ENCODE assay signal across 1 cellular context in the genomic region with DNA sequence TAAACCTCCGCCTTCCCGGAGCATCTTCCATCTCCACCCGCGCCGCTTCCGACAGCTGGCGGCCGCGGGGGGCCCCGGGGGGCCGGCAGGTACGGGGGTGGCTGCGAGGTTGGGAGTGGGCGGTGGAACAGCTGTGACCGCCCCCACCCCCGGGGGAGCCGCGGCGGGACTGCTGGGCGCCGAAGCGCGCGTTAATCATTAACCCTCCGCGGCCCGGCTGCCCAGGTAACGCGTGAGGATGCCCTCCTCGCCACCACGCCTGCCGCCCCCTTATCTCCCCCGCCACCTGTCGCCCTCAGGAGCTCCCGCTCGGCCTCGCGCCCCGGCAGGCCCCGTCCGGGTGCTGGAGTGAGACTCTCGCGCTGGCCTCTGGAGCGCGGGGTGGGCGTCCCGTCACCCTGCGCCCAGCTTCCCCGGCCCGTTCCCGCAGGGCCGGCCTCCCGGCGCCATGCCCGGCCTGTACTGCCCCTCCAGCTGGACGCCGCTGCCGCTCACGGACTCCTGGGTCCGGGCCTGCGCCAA.
A peak's percentile ranks its signal among the peaks of the same experiment; 100 is the strongest.
TF ChIP-seq lines count a peak whose summit lies in the region.

No MANE protein-coding gene starts in this region.

TF ChIP-seq in K562, 482 proteins besides CTCF, POLR2A, EP300 and RAD21:
- TF ChIP-seq ZNF184 (CRISPR knock-in tag; IDR thresholded peaks at IDR 0.05) (no peak), NELFE (IDR thresholded peaks at IDR 0.05; ENCODE audit: insufficient read depth, insufficient read length) (no peak), PURB (CRISPR knock-in tag; IDR thresholded peaks at IDR 0.05; ENCODE audit: low read depth) (no peak), GATAD2B (IDR thresholded peaks at IDR 0.05; ENCODE audit: borderline replicate concordance) (no peak), ZKSCAN1 (IDR thresholded peaks at IDR 0.05; ENCODE audit: low read depth, low read length) (no peak), RFX5 (IDR thresholded peaks at IDR 0.05; ENCODE audit: low read depth, low read length) (no peak), NFYB (IDR thresholded peaks at IDR 0.05; ENCODE audit: extremely low read depth, insufficient read length) (no peak), HNRNPUL1 (IDR thresholded peaks at IDR 0.05; ENCODE audit: low read length) (no peak), MTF1 (CRISPR knock-in tag; IDR thresholded peaks at IDR 0.05; ENCODE audit: borderline replicate concordance) (no peak), CBFA2T3 (IDR thresholded peaks at IDR 0.05) (peak; percentile 26; the same call in 1 of the 2 replicates), TAL1 (IDR thresholded peaks at IDR 0.05) (no peak), CXXC5 (CRISPR knock-in tag; IDR thresholded peaks at IDR 0.05) (0 out of 2 replicates have a peak, but pooled peaks have one; percentile 10), CEBPB (tag; IDR thresholded peaks at IDR 0.05) (no peak), PRMT5 (CRISPR knock-in tag; IDR thresholded peaks at IDR 0.05) (no peak), E2F3 (CRISPR knock-in tag; IDR thresholded peaks at IDR 0.05) (no peak), NR2C1 (IDR thresholded peaks at IDR 0.05) (no peak), NR2C1 (tag; IDR thresholded peaks at IDR 0.05) (no peak), ZNF561 (CRISPR knock-in tag; conservative IDR thresholded peaks at IDR 0.05) (no peak), ZNF23 (CRISPR knock-in tag; IDR thresholded peaks at IDR 0.05) (no peak), ZNF695 (CRISPR knock-in tag; IDR thresholded peaks at IDR 0.05) (no peak), PML (IDR thresholded peaks at IDR 0.05; ENCODE audit: low read length) (no peak), ZBTB7A (IDR thresholded peaks at IDR 0.05; ENCODE audit: borderline replicate concordance, control insufficient read depth, low read depth, low read length) (0 out of 2 replicates have a peak, but pooled peaks have one; percentile 21), COPS2 (conservative IDR thresholded peaks at IDR 0.05) (no peak), BMI1 (IDR thresholded peaks at IDR 0.05; ENCODE audit: low read length) (no peak)
- TF ChIP-seq, protein P1, sequence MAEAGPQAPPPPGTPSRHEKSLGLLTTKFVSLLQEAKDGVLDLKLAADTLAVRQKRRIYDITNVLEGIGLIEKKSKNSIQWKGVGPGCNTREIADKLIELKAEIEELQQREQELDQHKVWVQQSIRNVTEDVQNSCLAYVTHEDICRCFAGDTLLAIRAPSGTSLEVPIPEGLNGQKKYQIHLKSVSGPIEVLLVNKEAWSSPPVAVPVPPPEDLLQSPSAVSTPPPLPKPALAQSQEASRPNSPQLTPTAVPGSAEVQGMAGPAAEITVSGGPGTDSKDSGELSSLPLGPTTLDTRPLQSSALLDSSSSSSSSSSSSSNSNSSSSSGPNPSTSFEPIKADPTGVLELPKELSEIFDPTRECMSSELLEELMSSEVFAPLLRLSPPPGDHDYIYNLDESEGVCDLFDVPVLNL (CRISPR knock-in tag; IDR thresholded peaks at IDR 0.05; ENCODE audit: low read depth), result no peak
- TF ChIP-seq, protein P2, sequence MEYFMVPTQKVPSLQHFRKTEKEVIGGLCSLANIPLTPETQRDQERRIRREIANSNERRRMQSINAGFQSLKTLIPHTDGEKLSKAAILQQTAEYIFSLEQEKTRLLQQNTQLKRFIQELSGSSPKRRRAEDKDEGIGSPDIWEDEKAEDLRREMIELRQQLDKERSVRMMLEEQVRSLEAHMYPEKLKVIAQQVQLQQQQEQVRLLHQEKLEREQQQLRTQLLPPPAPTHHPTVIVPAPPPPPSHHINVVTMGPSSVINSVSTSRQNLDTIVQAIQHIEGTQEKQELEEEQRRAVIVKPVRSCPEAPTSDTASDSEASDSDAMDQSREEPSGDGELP (CRISPR knock-in tag; IDR thresholded peaks at IDR 0.05; ENCODE audit: borderline replicate concordance), result peak; percentile 39; the same call in 1 of the 2 replicates
- TF ChIP-seq, protein P3, sequence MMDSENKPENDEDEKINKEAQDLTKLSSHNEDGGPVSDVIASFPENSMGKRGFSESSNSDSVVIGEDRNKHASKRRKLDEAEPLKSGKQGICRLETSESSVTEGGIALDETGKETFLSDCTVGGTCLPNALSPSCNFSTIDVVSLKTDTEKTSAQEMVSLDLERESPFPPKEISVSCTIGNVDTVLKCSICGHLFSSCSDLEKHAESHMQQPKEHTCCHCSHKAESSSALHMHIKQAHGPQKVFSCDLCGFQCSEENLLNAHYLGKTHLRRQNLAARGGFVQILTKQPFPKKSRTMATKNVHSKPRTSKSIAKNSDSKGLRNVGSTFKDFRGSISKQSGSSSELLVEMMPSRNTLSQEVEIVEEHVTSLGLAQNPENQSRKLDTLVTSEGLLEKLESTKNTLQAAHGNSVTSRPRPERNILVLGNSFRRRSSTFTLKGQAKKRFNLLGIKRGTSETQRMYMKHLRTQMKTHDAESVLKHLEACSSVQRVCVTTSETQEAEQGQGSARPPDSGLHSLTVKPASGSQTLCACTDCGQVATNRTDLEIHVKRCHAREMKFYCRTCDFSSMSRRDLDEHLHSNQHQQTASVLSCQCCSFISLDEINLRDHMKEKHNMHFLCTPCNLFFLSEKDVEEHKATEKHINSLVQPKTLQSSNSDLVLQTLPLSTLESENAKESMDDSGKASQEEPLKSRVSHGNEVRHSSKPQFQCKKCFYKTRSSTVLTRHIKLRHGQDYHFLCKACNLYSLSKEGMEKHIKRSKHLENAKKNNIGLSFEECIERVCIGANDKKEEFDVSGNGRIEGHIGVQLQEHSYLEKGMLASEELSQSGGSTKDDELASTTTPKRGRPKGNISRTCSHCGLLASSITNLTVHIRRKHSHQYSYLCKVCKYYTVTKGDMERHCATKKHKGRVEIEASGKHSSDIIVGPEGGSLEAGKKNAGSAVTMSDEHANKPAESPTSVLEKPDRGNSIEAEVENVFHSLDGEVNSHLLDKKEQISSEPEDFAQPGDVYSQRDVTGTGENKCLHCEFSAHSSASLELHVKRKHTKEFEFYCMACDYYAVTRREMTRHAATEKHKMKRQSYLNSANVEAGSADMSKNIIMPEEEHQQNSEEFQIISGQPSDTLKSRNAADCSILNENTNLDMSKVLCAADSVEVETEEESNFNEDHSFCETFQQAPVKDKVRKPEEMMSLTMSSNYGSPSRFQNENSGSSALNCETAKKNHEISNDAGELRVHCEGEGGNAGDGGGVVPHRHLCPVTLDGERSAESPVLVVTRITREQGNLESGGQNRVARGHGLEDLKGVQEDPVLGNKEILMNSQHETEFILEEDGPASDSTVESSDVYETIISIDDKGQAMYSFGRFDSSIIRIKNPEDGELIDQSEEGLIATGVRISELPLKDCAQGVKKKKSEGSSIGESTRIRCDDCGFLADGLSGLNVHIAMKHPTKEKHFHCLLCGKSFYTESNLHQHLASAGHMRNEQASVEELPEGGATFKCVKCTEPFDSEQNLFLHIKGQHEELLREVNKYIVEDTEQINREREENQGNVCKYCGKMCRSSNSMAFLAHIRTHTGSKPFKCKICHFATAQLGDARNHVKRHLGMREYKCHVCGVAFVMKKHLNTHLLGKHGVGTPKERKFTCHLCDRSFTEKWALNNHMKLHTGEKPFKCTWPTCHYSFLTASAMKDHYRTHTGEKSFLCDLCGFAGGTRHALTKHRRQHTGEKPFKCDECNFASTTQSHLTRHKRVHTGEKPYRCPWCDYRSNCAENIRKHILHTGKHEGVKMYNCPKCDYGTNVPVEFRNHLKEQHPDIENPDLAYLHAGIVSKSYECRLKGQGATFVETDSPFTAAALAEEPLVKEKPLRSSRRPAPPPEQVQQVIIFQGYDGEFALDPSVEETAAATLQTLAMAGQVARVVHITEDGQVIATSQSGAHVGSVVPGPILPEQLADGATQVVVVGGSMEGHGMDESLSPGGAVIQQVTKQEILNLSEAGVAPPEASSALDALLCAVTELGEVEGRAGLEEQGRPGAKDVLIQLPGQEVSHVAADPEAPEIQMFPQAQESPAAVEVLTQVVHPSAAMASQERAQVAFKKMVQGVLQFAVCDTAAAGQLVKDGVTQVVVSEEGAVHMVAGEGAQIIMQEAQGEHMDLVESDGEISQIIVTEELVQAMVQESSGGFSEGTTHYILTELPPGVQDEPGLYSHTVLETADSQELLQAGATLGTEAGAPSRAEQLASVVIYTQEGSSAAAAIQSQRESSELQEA (IDR thresholded peaks at IDR 0.05; ENCODE audit: low read depth), result no peak
- TF ChIP-seq, protein P4, sequence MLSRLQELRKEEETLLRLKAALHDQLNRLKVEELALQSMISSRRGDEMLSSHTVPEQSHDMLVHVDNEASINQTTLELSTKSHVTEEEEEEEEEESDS (CRISPR knock-in tag; IDR thresholded peaks at IDR 0.05), result no peak
- TF ChIP-seq, protein P5, sequence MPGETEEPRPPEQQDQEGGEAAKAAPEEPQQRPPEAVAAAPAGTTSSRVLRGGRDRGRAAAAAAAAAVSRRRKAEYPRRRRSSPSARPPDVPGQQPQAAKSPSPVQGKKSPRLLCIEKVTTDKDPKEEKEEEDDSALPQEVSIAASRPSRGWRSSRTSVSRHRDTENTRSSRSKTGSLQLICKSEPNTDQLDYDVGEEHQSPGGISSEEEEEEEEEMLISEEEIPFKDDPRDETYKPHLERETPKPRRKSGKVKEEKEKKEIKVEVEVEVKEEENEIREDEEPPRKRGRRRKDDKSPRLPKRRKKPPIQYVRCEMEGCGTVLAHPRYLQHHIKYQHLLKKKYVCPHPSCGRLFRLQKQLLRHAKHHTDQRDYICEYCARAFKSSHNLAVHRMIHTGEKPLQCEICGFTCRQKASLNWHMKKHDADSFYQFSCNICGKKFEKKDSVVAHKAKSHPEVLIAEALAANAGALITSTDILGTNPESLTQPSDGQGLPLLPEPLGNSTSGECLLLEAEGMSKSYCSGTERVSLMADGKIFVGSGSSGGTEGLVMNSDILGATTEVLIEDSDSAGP (CRISPR knock-in tag; IDR thresholded peaks at IDR 0.05), result no peak
- TF ChIP-seq, protein P6, sequence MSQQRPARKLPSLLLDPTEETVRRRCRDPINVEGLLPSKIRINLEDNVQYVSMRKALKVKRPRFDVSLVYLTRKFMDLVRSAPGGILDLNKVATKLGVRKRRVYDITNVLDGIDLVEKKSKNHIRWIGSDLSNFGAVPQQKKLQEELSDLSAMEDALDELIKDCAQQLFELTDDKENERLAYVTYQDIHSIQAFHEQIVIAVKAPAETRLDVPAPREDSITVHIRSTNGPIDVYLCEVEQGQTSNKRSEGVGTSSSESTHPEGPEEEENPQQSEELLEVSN (IDR thresholded peaks at IDR 0.05; ENCODE audit: borderline replicate concordance in 1 of 2, extremely low read depth in 1 of 2, insufficient read depth in 1 of 2, insufficient read length in 1 of 2, low read depth in 1 of 2, low read length in 1 of 2, poor library complexity in 1 of 2, severe bottlenecking in 1 of 2), result peak in 1 of 2 experiments; percentile 52
- TF ChIP-seq, protein P7, sequence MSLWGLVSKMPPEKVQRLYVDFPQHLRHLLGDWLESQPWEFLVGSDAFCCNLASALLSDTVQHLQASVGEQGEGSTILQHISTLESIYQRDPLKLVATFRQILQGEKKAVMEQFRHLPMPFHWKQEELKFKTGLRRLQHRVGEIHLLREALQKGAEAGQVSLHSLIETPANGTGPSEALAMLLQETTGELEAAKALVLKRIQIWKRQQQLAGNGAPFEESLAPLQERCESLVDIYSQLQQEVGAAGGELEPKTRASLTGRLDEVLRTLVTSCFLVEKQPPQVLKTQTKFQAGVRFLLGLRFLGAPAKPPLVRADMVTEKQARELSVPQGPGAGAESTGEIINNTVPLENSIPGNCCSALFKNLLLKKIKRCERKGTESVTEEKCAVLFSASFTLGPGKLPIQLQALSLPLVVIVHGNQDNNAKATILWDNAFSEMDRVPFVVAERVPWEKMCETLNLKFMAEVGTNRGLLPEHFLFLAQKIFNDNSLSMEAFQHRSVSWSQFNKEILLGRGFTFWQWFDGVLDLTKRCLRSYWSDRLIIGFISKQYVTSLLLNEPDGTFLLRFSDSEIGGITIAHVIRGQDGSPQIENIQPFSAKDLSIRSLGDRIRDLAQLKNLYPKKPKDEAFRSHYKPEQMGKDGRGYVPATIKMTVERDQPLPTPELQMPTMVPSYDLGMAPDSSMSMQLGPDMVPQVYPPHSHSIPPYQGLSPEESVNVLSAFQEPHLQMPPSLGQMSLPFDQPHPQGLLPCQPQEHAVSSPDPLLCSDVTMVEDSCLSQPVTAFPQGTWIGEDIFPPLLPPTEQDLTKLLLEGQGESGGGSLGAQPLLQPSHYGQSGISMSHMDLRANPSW (CRISPR knock-in tag; IDR thresholded peaks at IDR 0.05), result no peak
- TF ChIP-seq, protein P8, sequence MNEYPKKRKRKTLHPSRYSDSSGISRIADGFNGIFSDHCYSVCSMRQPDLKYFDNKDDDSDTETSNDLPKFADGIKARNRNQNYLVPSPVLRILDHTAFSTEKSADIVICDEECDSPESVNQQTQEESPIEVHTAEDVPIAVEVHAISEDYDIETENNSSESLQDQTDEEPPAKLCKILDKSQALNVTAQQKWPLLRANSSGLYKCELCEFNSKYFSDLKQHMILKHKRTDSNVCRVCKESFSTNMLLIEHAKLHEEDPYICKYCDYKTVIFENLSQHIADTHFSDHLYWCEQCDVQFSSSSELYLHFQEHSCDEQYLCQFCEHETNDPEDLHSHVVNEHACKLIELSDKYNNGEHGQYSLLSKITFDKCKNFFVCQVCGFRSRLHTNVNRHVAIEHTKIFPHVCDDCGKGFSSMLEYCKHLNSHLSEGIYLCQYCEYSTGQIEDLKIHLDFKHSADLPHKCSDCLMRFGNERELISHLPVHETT (CRISPR knock-in tag; conservative IDR thresholded peaks at IDR 0.05 in 1 of 2, IDR thresholded peaks at IDR 0.05 in 1 of 2), result no peak
TF ChIP-seq in K562: peak in this region for 5.
